21 cellular contexts compared by ENCODE assay signal in genomic region chr13:48630791-48631190, GRCh38. TPM values are rescaled to one million over a fixed set of nuclear protein-coding genes. Genes with fewer than 3 reads are reported as not detected.
A peak's percentile ranks its signal among the peaks of the same experiment; 100 is the strongest.
DNase-seq lines count a peak whose midpoint lies in the region; ATAC-seq and TF ChIP-seq lines count a peak whose summit lies in the region.
"Had no signal": no experiment of that assay in that cellular context is flagged by ENCODE, and none has a peak within 500 bp of the region (broad histone marks: within the 10 kb centered on the region; RNA-seq: fewer than 3 reads in every experiment).

No MANE protein-coding gene starts in this region.

- H3K9ac ChIP-seq in DND-41 (ENCODE audit: low read depth, low read length) (no peak overlapping the region), smooth muscle cell (ENCODE audit: low read depth) (no peak overlapping the region)

- H3K4me1 ChIP-seq in DND-41 (ENCODE audit: insufficient read depth, low read length) = peaks cover 29% of the 10 kb centered on the region
- peaks cover 6% of the 10 kb centered on the region for H3K4me1 ChIP-seq in smooth muscle cell (ENCODE audit: low read depth)
- H3K4me1 ChIP-seq: Peyer's patch had no signal

- H3K4me2 ChIP-seq in DND-41 (ENCODE audit: insufficient read depth, low read length) (no peak overlapping the region), smooth muscle cell (no peak overlapping the region)

- no peaks in the 10 kb centered on the region for H3K79me2 ChIP-seq in DND-41 (ENCODE audit: insufficient read depth, low read length)
- no peaks in the 10 kb centered on the region for H3K79me2 ChIP-seq in smooth muscle cell (ENCODE audit: low read depth)

- H3F3A ChIP-seq in smooth muscle cell (ENCODE audit: low read depth) = no peaks in the 10 kb centered on the region

- no peak overlapping the region for H3K4me3 ChIP-seq in AG10803 (ENCODE audit: low read length)
- no peak overlapping the region for H3K4me3 ChIP-seq in DND-41 (ENCODE audit: low read depth in 1 of 2, low read length in 2 of 2)
- no peak overlapping the region for H3K4me3 ChIP-seq in fibroblast of the aortic adventitia (ENCODE audit: low read depth, low read length)
- no peak overlapping the region for H3K4me3 ChIP-seq in smooth muscle cell
- H3K4me3 ChIP-seq: MG63, Peyer's patch had no signal

- 86% methylated on average over 4 of the region's 4 CpGs for WGBS in smooth muscle cell (ENCODE audit: low lambda C conversion rate)

- H3K9me3 ChIP-seq in DND-41 (ENCODE audit: insufficient read depth, low read length, severe bottlenecking) = peaks cover 9% of the 10 kb centered on the region
- H3K9me3 ChIP-seq in smooth muscle cell (replicated peaks; ENCODE audit: low read depth) = no peaks in the 10 kb centered on the region
- H3K9me3 ChIP-seq: MG63 had no signal

- DNase-seq in AG10803 (ENCODE audit: low read depth) = peak; percentile 9
- no peak for DNase-seq in DND-41
- DNase-seq in fibroblast of the aortic adventitia (ENCODE audit: low read depth) = peak; percentile 9
- no peak for DNase-seq in smooth muscle cell (lab: John Stamatoyannopoulos, UW; ENCODE audit: unreplicated experiment)
- DNase-seq in NCI-H2171 (lab: John Stamatoyannopoulos, UW) = no peak
- DNase-seq: AML-193; DMS79 treated with DMSO at 0.1 percent for 48 hours; IMR-90; Karpas-422; MG63; NCI-H1092; NCI-H2081 treated with DMSO at 0.1 percent for 48 hours; NCI-H748 treated with DMSO at 0.1 percent for 48 hours; NK-92 treated with Interleukin-12 subunit alpha and Interleukin-12 subunit beta, amount 100 ng/mL, for 24 hours; Peyer's patch had no signal

- no peak overlapping the region; the same call in 1 of the 2 replicates for H3K27ac ChIP-seq in DND-41 (ENCODE audit: low read length)
- no peak overlapping the region for H3K27ac ChIP-seq in smooth muscle cell (ENCODE audit: low read depth)
- H3K27ac ChIP-seq: C4-2B, Peyer's patch had no signal

- ATAC-seq in DND-41 (ENCODE audit: insufficient read depth, low read depth) = no peak
- no peak for ATAC-seq in GM18498 (IDR thresholded peaks at IDR 0.05; ENCODE audit: unreplicated experiment)
- no peak for ATAC-seq in GM19467 (IDR thresholded peaks at IDR 0.05; ENCODE audit: unreplicated experiment)

- no peaks in the 10 kb centered on the region for H3K27me3 ChIP-seq in DND-41 (ENCODE audit: insufficient read depth, low read length, poor library complexity)
- H3K27me3 ChIP-seq in smooth muscle cell (ENCODE audit: low read depth) = no peaks in the 10 kb centered on the region
- H3K27me3 ChIP-seq: MG63, Peyer's patch had no signal

- no peaks in the 10 kb centered on the region for H3K36me3 ChIP-seq in DND-41 (ENCODE audit: insufficient read depth, low read length)
- no peaks in the 10 kb centered on the region for H3K36me3 ChIP-seq in smooth muscle cell (ENCODE audit: low read depth)
- H3K36me3 ChIP-seq: MG63, Peyer's patch had no signal

- H4K20me1 ChIP-seq in DND-41 (ENCODE audit: insufficient read depth, low read length) = no peaks in the 10 kb centered on the region
- H4K20me1 ChIP-seq in smooth muscle cell (ENCODE audit: low read depth) = no peaks in the 10 kb centered on the region

- H2AFZ ChIP-seq in DND-41 (ENCODE audit: low read depth, low read length) (peak overlapping the region; percentile 27; the same call in 1 of the 2 replicates), smooth muscle cell (ENCODE audit: low read depth) (peak overlapping the region; percentile 50)

- TF ChIP-seq CTCF in AG10803 (conservative IDR thresholded peaks at IDR 0.05; ENCODE audit: low read length) (no peak), DND-41 (IDR thresholded peaks at IDR 0.05; ENCODE audit: borderline replicate concordance, extremely low read depth, low read length, poor library complexity, severe bottlenecking) (no peak), fibroblast of the aortic adventitia (IDR thresholded peaks at IDR 0.05; ENCODE audit: insufficient read depth, low read length) (no peak), smooth muscle cell (IDR thresholded peaks at IDR 0.05; ENCODE audit: borderline replicate concordance, insufficient read depth, poor library complexity, severe bottlenecking) (no peak)

RNA-seq across cellular contexts. Expression of gene CYSLTR2, which starts 22.9 kb away (rescaled TPM):
- not detected in 2 replicates for total RNA-seq in fibroblast of the aortic adventitia (ENCODE audit: low replicate concordance)
- total RNA-seq in smooth muscle cell = 0.45 and 0.54 TPM in 2 replicates
- polyA plus RNA-seq in smooth muscle cell = 0.06 and 0.71 TPM in 2 replicates
- total RNA-seq: G401, HT-29, IMR-90, NCI-H460 had no signal
- polyA plus RNA-seq: IMR-90 had no signal

Comparison
In these comparisons a context has a peak if more than half of its experiments do, and no peak if none do; other contexts are left out.
1. DNase-seq: peak in AG10803 (single experiment) and fibroblast of the aortic adventitia (single experiment); none in DND-41 (single experiment), smooth muscle cell (single experiment) and NCI-H2171 (single experiment).